7 cellular contexts compared by ENCODE assay signal in the genomic region with DNA sequence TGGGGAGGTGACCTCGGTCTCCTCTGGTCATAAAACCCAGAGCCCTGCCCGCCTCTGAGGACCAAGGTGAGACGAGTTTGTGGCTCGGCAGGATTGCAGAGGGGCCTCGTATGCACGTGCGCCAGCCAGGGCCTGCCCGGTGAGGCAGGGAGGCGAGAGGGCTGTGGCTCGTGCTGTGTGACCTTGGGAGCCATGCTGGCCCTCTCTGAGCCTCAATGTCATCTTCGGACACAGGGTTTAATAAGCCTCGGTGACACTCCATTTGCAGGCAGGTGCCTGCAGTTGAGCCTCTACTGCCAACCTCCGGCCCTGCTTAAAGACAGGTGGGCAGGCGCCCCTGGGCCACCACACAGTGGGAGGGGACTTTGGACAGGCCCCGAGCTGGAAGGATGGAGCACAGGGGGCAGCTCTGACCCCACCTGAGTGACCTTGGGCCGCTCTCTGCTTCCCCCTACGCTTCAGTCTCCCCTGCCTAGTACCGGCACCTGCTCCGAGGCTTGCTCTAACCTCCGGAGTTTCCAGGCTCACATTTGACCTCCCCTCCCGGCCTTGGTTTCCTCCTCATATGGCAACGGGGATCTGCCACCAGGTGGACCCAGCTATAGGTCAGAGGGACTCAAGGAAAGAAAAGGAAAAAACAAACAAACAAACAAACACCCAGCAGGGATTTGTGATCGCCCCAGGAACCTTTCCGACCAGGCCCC. TPM values are rescaled to one million over a fixed set of nuclear protein-coding genes. Genes with fewer than 3 reads are reported as not detected.
DNase-seq lines count a peak whose midpoint lies in the region; ATAC-seq and TF ChIP-seq lines count a peak whose summit lies in the region.

No MANE protein-coding gene starts in this region.

- peak; percentile 56 for DNase-seq in H9
- no peak for DNase-seq in activated B cell treated with CpG ODN at 0.5 μM for 24 hours
- DNase-seq in hepatocyte (ENCODE audit: low spot score), result peak; percentile 55
- peak in 1 of 2 donors; percentile 65 for DNase-seq in stimulated activated effector memory CD8-positive, alpha-beta T cell treated with anti-CD3 and anti-CD28 coated beads, Interleukin-12 subunit alpha, Interleukin-12 subunit beta, amount 100 ng/mL, for 72 hours (ENCODE audit: low spot score in 2 of 2)
- DNase-seq in NCI-H69 (lab: John Stamatoyannopoulos, UW), result no peak
- DNase-seq in activated gamma-delta T cell treated with Interleukin-2 at 50 U/mL for 16 hours, result no peak

- WGBS in H9 (ENCODE audit: extremely low coverage, insufficient read length, low lambda C conversion rate), result no CpG with 5 or more reads among the region's 24 CpGs
- WGBS in hepatocyte (ENCODE audit: low lambda C conversion rate, missing lambda C conversion rate), result 48% methylated on average over 22 of the region's 24 CpGs

- H3K9me3 Mint-ChIP-seq in H9 (no peaks in the 10 kb centered on the region), activated B cell treated with CpG ODN at 0.5 μM for 24 hours (no peaks in the 10 kb centered on the region)
- H3K9me3 Mint-ChIP-seq in stimulated activated effector memory CD8-positive, alpha-beta T cell treated with anti-CD3 and anti-CD28 coated beads, Interleukin-12 subunit alpha, Interleukin-12 subunit beta, amount 100 ng/mL, for 72 hours, result no peaks in the 10 kb centered on the region

- H3T11ph ChIP-seq in H9 (ENCODE audit: low read length), result no peak overlapping the region

- H4K8ac ChIP-seq in H9 (replicated peaks; ENCODE audit: insufficient read length, low read depth, low read length), result no peak overlapping the region

- POLR2A ChIA-PET in activated B cell treated with CpG ODN at 0.5 μM for 24 hours (lab: Charles Lee), result interaction anchor here (0.6 to 4.5 kb wide), 5 partner anchors 14 to 170 kb away, joined by 3 to 21 read pairs (median 3); no protein-coding TSS in a partner anchor

- no peak overlapping the region for H2AK5ac ChIP-seq in H9 (ENCODE audit: insufficient read length, low read length)

- H3K9me3 ChIP-seq in H9 (ENCODE audit: control insufficient read depth, low read depth, low read length), result no peaks in the 10 kb centered on the region
- no peaks in the 10 kb centered on the region for H3K9me3 ChIP-seq in hepatocyte (ENCODE audit: low read depth)

- H3K4me3 Mint-ChIP-seq in H9, result peak overlapping the region; percentile 73 to 87
- H3K4me3 Mint-ChIP-seq in activated B cell treated with CpG ODN at 0.5 μM for 24 hours, result peak overlapping the region; percentile 85
- H3K4me3 Mint-ChIP-seq in stimulated activated effector memory CD8-positive, alpha-beta T cell treated with anti-CD3 and anti-CD28 coated beads, Interleukin-12 subunit alpha, Interleukin-12 subunit beta, amount 100 ng/mL, for 72 hours, result peak overlapping the region; percentile 89

- no peak overlapping the region for H2BK20ac ChIP-seq in H9 (ENCODE audit: low read depth, low read length, poor library complexity, severe bottlenecking)

- H3K23ac ChIP-seq in H9 (ENCODE audit: insufficient read length, low read depth, low read length), result no peak overlapping the region

- no peaks in the 10 kb centered on the region for H3K36me3 ChIP-seq in hepatocyte (replicated peaks; ENCODE audit: insufficient read depth, low read depth)

- H2BK5ac ChIP-seq in H9 (ENCODE audit: insufficient read length, low read length), result no peak overlapping the region

- no peak overlapping the region for H2BK15ac ChIP-seq in H9 (ENCODE audit: low read depth, low read length)

- H3K79me2 ChIP-seq in H9 (ENCODE audit: insufficient read depth, low read length) (peaks cover 31% of the 10 kb centered on the region; the same call in 1 of the 2 replicates), hepatocyte (peaks cover 69% of the 10 kb centered on the region)

- no peak overlapping the region for H2BK12ac ChIP-seq in H9 (ENCODE audit: insufficient read length, low read depth, low read length)

- no peak overlapping the region for H3K18ac ChIP-seq in H9 (ENCODE audit: insufficient read length, low read depth, low read length)

- H2AFZ ChIP-seq in H9 (ENCODE audit: low read length) (no peak overlapping the region), hepatocyte (no peak overlapping the region)

- H3K4me2 ChIP-seq in H9 (ENCODE audit: insufficient read depth, insufficient read length, low read length) (peak overlapping the region; percentile 36), hepatocyte (peak overlapping the region; percentile 98)

- no peak overlapping the region for H3K9ac ChIP-seq in H9 (ENCODE audit: extremely low read depth, insufficient read length, low read length)

- H4K20me1 ChIP-seq in H9 (ENCODE audit: control insufficient read depth, insufficient read depth, insufficient read length) (peaks cover 3% of the 10 kb centered on the region), hepatocyte (ENCODE audit: insufficient read depth, poor library complexity, severe bottlenecking) (peaks cover 60% of the 10 kb centered on the region)

- ATAC-seq in activated B cell treated with CpG ODN at 0.5 μM for 24 hours (ENCODE audit: low read depth) (no peak), GM18870 (IDR thresholded peaks at IDR 0.05; ENCODE audit: unreplicated experiment) (no peak)
- ATAC-seq in stimulated activated effector memory CD8-positive, alpha-beta T cell treated with anti-CD3 and anti-CD28 coated beads, Interleukin-12 subunit alpha, Interleukin-12 subunit beta, amount 100 ng/mL, for 72 hours, result no peak

- H3K27ac Mint-ChIP-seq in H9 (peak overlapping the region; percentile 35 to 90 (median 88); a peak in 5 of 7 replicates), activated B cell treated with CpG ODN at 0.5 μM for 24 hours (peak overlapping the region; percentile 76)
- H3K27ac Mint-ChIP-seq in stimulated activated effector memory CD8-positive, alpha-beta T cell treated with anti-CD3 and anti-CD28 coated beads, Interleukin-12 subunit alpha, Interleukin-12 subunit beta, amount 100 ng/mL, for 72 hours, result peak overlapping the region; percentile 86

- H3K4me1 Mint-ChIP-seq in H9 (peaks cover 11 to 25% of the 10 kb centered on the region in 2 experiments), activated B cell treated with CpG ODN at 0.5 μM for 24 hours (peaks cover 50% of the 10 kb centered on the region)
- H3K4me1 Mint-ChIP-seq in stimulated activated effector memory CD8-positive, alpha-beta T cell treated with anti-CD3 and anti-CD28 coated beads, Interleukin-12 subunit alpha, Interleukin-12 subunit beta, amount 100 ng/mL, for 72 hours, result peaks cover 36% of the 10 kb centered on the region

- H3K56ac ChIP-seq in H9 (ENCODE audit: insufficient read length, low read depth, low read length), result no peak overlapping the region

- no peak overlapping the region for H2BK120ac ChIP-seq in H9 (ENCODE audit: low read depth, low read length, poor library complexity, severe bottlenecking)

- H3K4me3 ChIP-seq in hepatocyte, result peak overlapping the region; percentile 93

- peaks cover 0 to 7% (median 4%) of the 10 kb centered on the region in 3 experiments; a peak in 2 of 7 replicates for H3K36me3 Mint-ChIP-seq in H9 (ENCODE audit: insufficient read depth in 1 of 3, low read depth in 3 of 3)
- peaks cover 2% of the 10 kb centered on the region for H3K36me3 Mint-ChIP-seq in activated B cell treated with CpG ODN at 0.5 μM for 24 hours (ENCODE audit: low read depth)
- H3K36me3 Mint-ChIP-seq in stimulated activated effector memory CD8-positive, alpha-beta T cell treated with anti-CD3 and anti-CD28 coated beads, Interleukin-12 subunit alpha, Interleukin-12 subunit beta, amount 100 ng/mL, for 72 hours, result peaks cover 58% of the 10 kb centered on the region

- CTCF ChIA-PET in activated B cell treated with CpG ODN at 0.5 μM for 24 hours (lab: Charles Lee), result no interaction called here

- no peak overlapping the region for H4K5ac ChIP-seq in H9 (ENCODE audit: insufficient read length, low read depth, low read length)

- peaks cover 6% of the 10 kb centered on the region for H3K79me1 ChIP-seq in H9 (ENCODE audit: insufficient read depth, low read depth, low read length, poor library complexity, severe bottlenecking)

- H3K4me1 ChIP-seq in H9 (ENCODE audit: insufficient read depth, low read length), result no peaks in the 10 kb centered on the region; the same call in 1 of the 2 replicates
- H3K4me1 ChIP-seq in hepatocyte (ENCODE audit: insufficient read depth), result peaks cover 54% of the 10 kb centered on the region

- no peak overlapping the region for H4K91ac ChIP-seq in H9 (ENCODE audit: insufficient read length, low read depth, low read length)

- H3K27ac ChIP-seq in H9 (ENCODE audit: insufficient read length, low read depth, low read length) (no peak overlapping the region), hepatocyte (peak overlapping the region; percentile 98)

- H3K14ac ChIP-seq in H9 (ENCODE audit: insufficient read depth, low read length), result no peak overlapping the region

- H3K27me3 ChIP-seq in H9 (ENCODE audit: insufficient read depth, low read length) (peaks cover 6% of the 10 kb centered on the region; the same call in 1 of the 2 replicates), hepatocyte (no peaks in the 10 kb centered on the region)

- TF ChIP-seq CTCF in H9 (conservative IDR thresholded peaks at IDR 0.05), result peak; percentile 44; the same call in 2 of the 3 replicates
- no peak for TF ChIP-seq CTCF in activated B cell treated with CpG ODN at 0.5 μM for 24 hours (IDR thresholded peaks at IDR 0.05)
- TF ChIP-seq CTCF in hepatocyte (IDR thresholded peaks at IDR 0.05; ENCODE audit: poor library complexity), result no peak

- intact Hi-C loops in activated B cell treated with CpG ODN at 0.5 μM for 24 hours (cut with micrococcal nuclease), result loop anchor here (10.0 kb wide), 1 partner anchor 509 kb away; the partner anchor contains the start of gene MFSD12

- H3K4ac ChIP-seq in H9 (ENCODE audit: low read depth, low read length), result no peak overlapping the region

- no peaks in the 10 kb centered on the region for H3K9me2 ChIP-seq in hepatocyte (replicated peaks; ENCODE audit: insufficient read depth)

- H3K23me2 ChIP-seq in H9 (ENCODE audit: insufficient read length, low read depth, low read length, poor library complexity, severe bottlenecking), result peaks cover 15% of the 10 kb centered on the region

- H3K27me3 Mint-ChIP-seq in H9 (ENCODE audit: low read depth) (peaks cover 10% of the 10 kb centered on the region), activated B cell treated with CpG ODN at 0.5 μM for 24 hours (no peaks in the 10 kb centered on the region)

RNA-seq across cellular contexts. Expression of gene ZBTB7A, which starts 3.2 kb away (rescaled TPM):
- 22.8 and 24.9 TPM in 2 replicates for total RNA-seq in H9 (2021)
- total RNA-seq in activated B cell treated with CpG ODN at 0.5 μM for 24 hours, result 44.5 and 49.2 TPM in 2 replicates
- 19.2 and 23.3 TPM in 2 replicates for total RNA-seq in hepatocyte
- 46.1 and 46.2 TPM in 2 replicates for polyA plus RNA-seq in hepatocyte

RNA-seq across cellular contexts. Expression of gene PIAS4, which starts 56.0 kb away (rescaled TPM):
- total RNA-seq in H9 (2021) (52.0 and 59.4 TPM in 2 replicates), activated B cell treated with CpG ODN at 0.5 μM for 24 hours (36.4 and 37.2 TPM in 2 replicates), hepatocyte (16.7 and 18.1 TPM in 2 replicates)
- polyA plus RNA-seq in hepatocyte, result 8.3 and 15.0 TPM in 2 replicates

Comparison
In these comparisons a context has a peak if more than half of its experiments do, and no peak if none do; other contexts are left out.
1. DNase-seq: peak in H9 (single experiment) and hepatocyte (single experiment); none in activated B cell treated with CpG ODN at 0.5 μM for 24 hours (single experiment), NCI-H69 (single experiment) and activated gamma-delta T cell treated with Interleukin-2 at 50 U/mL for 16 hours (single experiment).
2. Peak in every context shown above with its lines, with median percentiles within 50 percentile points of each other: H3K27ac Mint-ChIP-seq and H3K4me3 Mint-ChIP-seq.